Comparison of ENCODE assay signal across 14 cellular contexts in the genomic region with DNA sequence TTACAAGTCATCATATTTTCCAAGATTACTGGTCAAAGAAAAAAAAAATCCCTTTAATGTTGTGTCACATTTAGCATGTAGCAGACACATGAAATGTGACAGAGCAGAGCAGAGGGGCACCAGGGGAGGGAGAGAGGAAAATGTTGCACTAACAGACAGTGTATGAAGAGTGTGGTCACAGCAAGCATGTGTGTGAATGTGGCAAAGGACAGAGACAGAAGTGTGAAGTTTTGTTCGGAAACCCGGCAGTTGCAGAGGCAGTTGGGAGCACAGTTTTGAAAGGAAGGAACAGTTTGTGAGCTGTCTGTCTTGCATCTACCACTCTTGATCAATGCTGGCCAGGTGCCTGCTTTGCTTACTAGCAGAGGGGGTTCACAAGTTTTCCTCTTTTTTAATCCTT.
"Had no signal": no experiment of that assay in that cellular context is flagged by ENCODE, and none has a peak within 500 bp of the region (broad histone marks: within the 10 kb centered on the region; RNA-seq: fewer than 3 reads in every experiment).

No MANE protein-coding gene starts in this region.

- H3K27me3 ChIP-seq: gastroesophageal sphincter, hepatocyte, tibial artery, uterus had no signal

- H3K4me3 ChIP-seq: gastroesophageal sphincter, hepatocyte, tibial artery, uterus had no signal

- DNase-seq: activated CD4-positive, alpha-beta T cell treated with anti-CD3 and anti-CD28 coated beads for 1 hour; activated naive CD4-positive, alpha-beta T cell treated with Interleukin-2 at 50 U/mL for 16 hours; central memory CD4-positive, alpha-beta T cell; cortex of kidney; effector memory CD4-positive, alpha-beta T cell; left ventricle myocardium superior; retina; stimulated activated CD4-positive, alpha-beta T cell treated with anti-CD3 and anti-CD28 coated beads, Interleukin-4, amount 100 ng/mL, for 1 hour; stimulated activated CD8-positive, alpha-beta memory T cell treated with anti-CD3 and anti-CD28 coated beads, Interleukin-4, amount 100 ng/mL, for 48 hours; T1000; tibial artery; uterus had no signal

- ATAC-seq: gastroesophageal sphincter, left ventricle myocardium superior had no signal

- H3K36me3 ChIP-seq: gastroesophageal sphincter, tibial artery, uterus had no signal
